11 cellular contexts compared by ENCODE assay signal in genomic region chr11:36456136-36456535, GRCh38. TPM values are rescaled to one million over a fixed set of nuclear protein-coding genes. Genes with fewer than 3 reads are reported as not detected.
DNase-seq lines count a peak whose midpoint lies in the region; ATAC-seq and TF ChIP-seq lines count a peak whose summit lies in the region.
"Had no signal": no experiment of that assay in that cellular context is flagged by ENCODE, and none has a peak within 500 bp of the region (broad histone marks: within the 10 kb centered on the region; RNA-seq: fewer than 3 reads in every experiment).

No MANE protein-coding gene starts in this region.

- DNase-seq in H4 (ENCODE audit: low spot score), result peak; percentile 69
- no peak for DNase-seq in MCF 10A (ENCODE audit: unreplicated experiment)
- DNase-seq in immature natural killer cell, result no peak
- no peak for DNase-seq in stimulated activated CD4-positive, alpha-beta T cell treated with anti-CD3 and anti-CD28 coated beads, Interleukin-1b, Interleukin-23, amount 100 ng/mL, for 48 hours
- no peak for DNase-seq in activated CD8-positive, alpha-beta memory T cell treated with anti-CD3 and anti-CD28 coated beads, Interleukin-2, amount 10 ng/mL, durations not matched to agents 7 days and 5 days
- DNase-seq: activated CD4-positive, CD25-positive, alpha-beta regulatory T cell treated with anti-CD3 and anti-CD28 coated beads, Interleukin-2, amount 50 U/mL, for 72 hours; activated naive CD8-positive, alpha-beta T cell treated with anti-CD3 and anti-CD28 coated beads for 36 hours; NCI-H1105 treated with DMSO at 0.1 percent for 48 hours had no signal

- no peak for TF ChIP-seq CTCF in MCF 10A (IDR thresholded peaks at IDR 0.05; ENCODE audit: unreplicated experiment)

- intact Hi-C loops in MCF 10A (cut with micrococcal nuclease), result no loop called here

- H3K27ac Mint-ChIP-seq in MCF 10A (ENCODE audit: low read depth, unreplicated experiment) (peak overlapping the region; percentile 95), immature natural killer cell (peak overlapping the region; percentile 48 to 73 (median 66))
- no peak overlapping the region for H3K27ac Mint-ChIP-seq in activated CD8-positive, alpha-beta memory T cell treated with anti-CD3 and anti-CD28 coated beads, Interleukin-2, amount 10 ng/mL, durations not matched to agents 7 days and 5 days
- H3K27ac Mint-ChIP-seq: activated naive CD8-positive, alpha-beta T cell treated with anti-CD3 and anti-CD28 coated beads for 36 hours had no signal

- H3K36me3 Mint-ChIP-seq in MCF 10A (ENCODE audit: insufficient read depth, unreplicated experiment) (peaks cover 7% of the 10 kb centered on the region), immature natural killer cell (peaks cover 39 to 69% (median 42%) of the 10 kb centered on the region in 3 donors)
- H3K36me3 Mint-ChIP-seq in activated CD8-positive, alpha-beta memory T cell treated with anti-CD3 and anti-CD28 coated beads, Interleukin-2, amount 10 ng/mL, durations not matched to agents 7 days and 5 days, result no peaks in the 10 kb centered on the region
- H3K36me3 Mint-ChIP-seq: activated naive CD8-positive, alpha-beta T cell treated with anti-CD3 and anti-CD28 coated beads for 36 hours had no signal

- no TSS peak for BruUV-seq in MCF 10A (replicated peaks; lab: Mats Ljungman, UMichigan)

- CTCF ChIA-PET in MCF 10A (lab: Yijun Ruan, JAX), result interaction anchor here (0.6 to 2.8 kb wide), 5 partner anchors 13 to 249 kb away, joined by 3 to 6 read pairs (median 3); no protein-coding TSS in a partner anchor
- CTCF ChIA-PET in activated CD8-positive, alpha-beta memory T cell treated with anti-CD3 and anti-CD28 coated beads, Interleukin-2, amount 10 ng/mL, durations not matched to agents 7 days and 5 days (lab: Charles Lee), result no interaction called here

- H3K27ac ChIP-seq in skin epidermis, result peak overlapping the region in 20 of 21 experiments; percentile 35 to 84 (median 70)

- H3K27me3 Mint-ChIP-seq in MCF 10A (ENCODE audit: insufficient read depth, unreplicated experiment) (no peaks in the 10 kb centered on the region), immature natural killer cell (ENCODE audit: low read depth in 3 of 3) (peaks cover 3 to 8% (median 4%) of the 10 kb centered on the region in 3 donors)
- peaks cover 11% of the 10 kb centered on the region for H3K27me3 Mint-ChIP-seq in activated CD8-positive, alpha-beta memory T cell treated with anti-CD3 and anti-CD28 coated beads, Interleukin-2, amount 10 ng/mL, durations not matched to agents 7 days and 5 days
- H3K27me3 Mint-ChIP-seq: activated naive CD8-positive, alpha-beta T cell treated with anti-CD3 and anti-CD28 coated beads for 36 hours had no signal

- POLR2A ChIA-PET in MCF 10A (lab: Yijun Ruan, JAX), result interaction anchor here (0.6 to 1.3 kb wide), 4 partner anchors 12 to 148 kb away, joined by 3 to 5 read pairs (median 3); no protein-coding TSS in a partner anchor

- H3K9me3 Mint-ChIP-seq in MCF 10A (ENCODE audit: unreplicated experiment) (no peaks in the 10 kb centered on the region), immature natural killer cell (no peaks in the 10 kb centered on the region)
- no peaks in the 10 kb centered on the region for H3K9me3 Mint-ChIP-seq in activated CD8-positive, alpha-beta memory T cell treated with anti-CD3 and anti-CD28 coated beads, Interleukin-2, amount 10 ng/mL, durations not matched to agents 7 days and 5 days (ENCODE audit: low read depth)
- H3K9me3 Mint-ChIP-seq: activated naive CD8-positive, alpha-beta T cell treated with anti-CD3 and anti-CD28 coated beads for 36 hours had no signal

- no peak overlapping the region for H3K4me3 ChIP-seq in skin epidermis

- H3K4me3 Mint-ChIP-seq in MCF 10A (ENCODE audit: unreplicated experiment), result no peak overlapping the region
- H3K4me3 Mint-ChIP-seq in immature natural killer cell, result no peak overlapping the region
- no peak overlapping the region for H3K4me3 Mint-ChIP-seq in activated CD8-positive, alpha-beta memory T cell treated with anti-CD3 and anti-CD28 coated beads, Interleukin-2, amount 10 ng/mL, durations not matched to agents 7 days and 5 days
- H3K4me3 Mint-ChIP-seq: activated naive CD8-positive, alpha-beta T cell treated with anti-CD3 and anti-CD28 coated beads for 36 hours had no signal

- H3K4me1 Mint-ChIP-seq in MCF 10A (ENCODE audit: insufficient read depth, unreplicated experiment), result peaks cover 23% of the 10 kb centered on the region
- H3K4me1 Mint-ChIP-seq in immature natural killer cell, result peaks cover 82 to 94% of the 10 kb centered on the region in 2 donors
- peaks cover 33% of the 10 kb centered on the region for H3K4me1 Mint-ChIP-seq in activated CD8-positive, alpha-beta memory T cell treated with anti-CD3 and anti-CD28 coated beads, Interleukin-2, amount 10 ng/mL, durations not matched to agents 7 days and 5 days

- ATAC-seq in activated CD8-positive, alpha-beta memory T cell treated with anti-CD3 and anti-CD28 coated beads, Interleukin-2, amount 10 ng/mL, durations not matched to agents 7 days and 5 days, result no peak
- ATAC-seq in GM19351 (IDR thresholded peaks at IDR 0.05; ENCODE audit: unreplicated experiment) (no peak), HG03097 (IDR thresholded peaks at IDR 0.05; ENCODE audit: low FRiP score, unreplicated experiment) (no peak)

RNA-seq across cellular contexts. Expression of gene TRAF6, which starts 53.9 kb away (rescaled TPM):
- total RNA-seq in H4 (2014; rRNA removed; shearing (Covaris generic)), result 8.8 and 9.1 TPM in 2 replicates
- 9.2 and 12.2 TPM in 2 replicates for total RNA-seq in MCF 10A (2022)
- polyA plus RNA-seq in immature natural killer cell, result 10 to 100 TPM; 11.3 to 20.0 (median 13.1) TPM
- 10 to 100 TPM in 1 of 2 experiments, 1 to 10 TPM in 1; 9.1 to 10.9 TPM for total RNA-seq in activated CD8-positive, alpha-beta memory T cell treated with anti-CD3 and anti-CD28 coated beads, Interleukin-2, amount 10 ng/mL, durations not matched to agents 7 days and 5 days
